ENCODE assay signal across 8 cellular contexts in genomic region chr6:17988422-17988944, GRCh38. TPM values are rescaled to one million over a fixed set of nuclear protein-coding genes. Genes with fewer than 3 reads are reported as not detected.
DNase-seq lines count a peak whose midpoint lies in the region; ATAC-seq, FAIRE-seq and TF ChIP-seq lines count a peak whose summit lies in the region.

No MANE protein-coding gene starts in this region.

- H4K20me1 ChIP-seq in K562 (replicated peaks; ENCODE audit: control insufficient read depth, insufficient read depth, low read length) = no peaks in the 10 kb centered on the region
- no peaks in the 10 kb centered on the region for H4K20me1 ChIP-seq in HepG2 (ENCODE audit: insufficient read depth, low read length)

- H3K4me3 ChIP-seq in K562 (peak overlapping the region; percentile 65), HepG2 (replicated peaks in 1 of 3; ENCODE audit: insufficient read depth in 1 of 3, low read depth in 2 of 3, low read length in 3 of 3) (peak overlapping the region; percentile 80 to 99 (median 90)), tibial artery (peak overlapping the region; percentile 59 to 91)

- BruUV-seq in K562 (replicated peaks; lab: Mats Ljungman, UMichigan) (TSS peak; percentile 86), HepG2 (replicated peaks; lab: Mats Ljungman, UMichigan) (no TSS peak)

- WGBS in K562 (ENCODE audit: insufficient coverage, low coverage, missing lambda C conversion rate) = 89% methylated on average over 20 of the region's 20 CpGs
- 5% methylated on average over 20 of the region's 20 CpGs for WGBS in HepG2 (ENCODE audit: low lambda C conversion rate)

- H3K9me1 ChIP-seq in K562 (ENCODE audit: control insufficient read depth, insufficient read depth, low read length) = no peaks in the 10 kb centered on the region

- CTCF ChIA-PET in K562 (lab: Yijun Ruan, JAX; ENCODE audit: low intra/inter-chr PET ratio) = no interaction called here
- CTCF ChIA-PET in HepG2 (lab: Yijun Ruan, JAX; ENCODE audit: low intra/inter-chr PET ratio, low total read pairs) = no interaction called here

- no peak overlapping the region for H3K27ac Mint-ChIP-seq in T-helper 2 cell treated with Interferon-gamma antibody and Interleukin-4, amounts not matched to agents 5 μg/mL and 100 μg/mL, for 36 hours

- H3K79me2 ChIP-seq in K562 (ENCODE audit: control insufficient read depth, insufficient read depth, low read length) (peaks cover 48% of the 10 kb centered on the region), HepG2 (ENCODE audit: insufficient read depth, low read length) (peaks cover 33% of the 10 kb centered on the region)

- no peak for TF ChIP-seq EP300 in K562 (IDR thresholded peaks at IDR 0.05; ENCODE audit: low read length)
- no peak for TF ChIP-seq EP300 in HepG2 (IDR thresholded peaks at IDR 0.05; ENCODE audit: low read depth in 2 of 2, low read length in 2 of 2)
- no peak for TF ChIP-seq EP300 in HepG2 (CRISPR knock-in tag; IDR thresholded peaks at IDR 0.05; ENCODE audit: borderline replicate concordance)

- no peaks in the 10 kb centered on the region for H3K36me3 Mint-ChIP-seq in T-helper 2 cell treated with Interferon-gamma antibody and Interleukin-4, amounts not matched to agents 5 μg/mL and 100 μg/mL, for 36 hours (ENCODE audit: low read depth)

- peaks cover 7% of the 10 kb centered on the region for H3K4me1 Mint-ChIP-seq in T-helper 2 cell treated with Interferon-gamma antibody and Interleukin-4, amounts not matched to agents 5 μg/mL and 100 μg/mL, for 36 hours (ENCODE audit: low read depth)

- H3K9me3 Mint-ChIP-seq in T-helper 2 cell treated with Interferon-gamma antibody and Interleukin-4, amounts not matched to agents 5 μg/mL and 100 μg/mL, for 36 hours = no peaks in the 10 kb centered on the region

- no peaks in the 10 kb centered on the region for H3K9me3 ChIP-seq in K562 (replicated peaks; ENCODE audit: control insufficient read depth, insufficient read depth, low read depth, low read length)
- H3K9me3 ChIP-seq in HepG2 (ENCODE audit: low read length) = no peaks in the 10 kb centered on the region
- H3K9me3 ChIP-seq in tibial artery = no peaks in the 10 kb centered on the region

- intact Hi-C loops in K562 (cut with micrococcal nuclease) (loop anchor here (5.0 to 10.0 kb wide), 4 partner anchors 81 to 284 kb away; partner anchors contain the start of gene NUP153), HepG2 (cut with micrococcal nuclease; ENCODE audit: unreplicated experiment) (loop anchor here (1.0 to 10.0 kb wide), 3 partner anchors 111 to 171 kb away; partner anchors contain the start of genes KDM1B and TPMT), tibial artery (cut with DNase I; ENCODE audit: low total_unique reads) (loop anchor here (5.0 to 10.0 kb wide), 4 partner anchors 54 to 134 kb away; partner anchors contain the start of gene NHLRC1)

- peak overlapping the region; percentile 89 for H2AFZ ChIP-seq in K562 (ENCODE audit: low read depth, low read length)
- H2AFZ ChIP-seq in HepG2 (ENCODE audit: low read length) = peak overlapping the region; percentile 96

- TF ChIP-seq POLR2A in K562 (conservative IDR thresholded peaks at IDR 0.05) (no peak), HepG2 (IDR thresholded peaks at IDR 0.05; ENCODE audit: insufficient read depth in 1 of 2, low read depth in 2 of 2, low read length in 2 of 2) (no peak), GM12891 (IDR thresholded peaks at IDR 0.05; ENCODE audit: low read depth, low read length) (no peak)

- H3K27me3 Mint-ChIP-seq in T-helper 2 cell treated with Interferon-gamma antibody and Interleukin-4, amounts not matched to agents 5 μg/mL and 100 μg/mL, for 36 hours (ENCODE audit: low read depth) = peaks cover 64% of the 10 kb centered on the region

- TF ChIP-seq RAD21 in K562 (CRISPR knock-in tag; conservative IDR thresholded peaks at IDR 0.05 in 1 of 2, IDR thresholded peaks at IDR 0.05 in 1 of 2) (no peak), HepG2 (CRISPR knock-in tag; IDR thresholded peaks at IDR 0.05) (no peak)

- H3K4me1 ChIP-seq in K562 (replicated peaks in 1 of 2; ENCODE audit: control insufficient read depth in 2 of 2, insufficient read depth in 2 of 2, low read length in 2 of 2) = peaks cover 12 to 20% of the 10 kb centered on the region in 2 experiments; a peak in 4 of 5 replicates
- H3K4me1 ChIP-seq in HepG2 (ENCODE audit: insufficient read depth, low read length) = peaks cover 46% of the 10 kb centered on the region
- H3K4me1 ChIP-seq in tibial artery = peaks cover 0 to 33% (median 20%) of the 10 kb centered on the region in 4 donors

- H3K4me2 ChIP-seq in K562 (ENCODE audit: insufficient read depth, low read length) (peak overlapping the region; percentile 92), HepG2 (ENCODE audit: low read depth, low read length) (peak overlapping the region; percentile 97)

- POLR2A ChIA-PET in K562 (lab: Yijun Ruan, JAX) = interaction anchor here (0.6 to 4.4 kb wide), 5 partner anchors 14 to 114 kb away, joined by 3 to 22 read pairs (median 4); no protein-coding TSS in a partner anchor
- POLR2A ChIA-PET in HepG2 (lab: Yijun Ruan, JAX) = interaction anchor here (1.7 kb wide), 1 partner anchor 46 kb away, joined by 4 read pairs; no protein-coding TSS in a partner anchor

- DNase-seq in T-helper 2 cell treated with Interferon-gamma antibody and Interleukin-4, amounts not matched to agents 5 μg/mL and 100 μg/mL, for 36 hours (ENCODE audit: low spot score) = no peak
- no peak for DNase-seq in T-helper 2 cell
- no peak for DNase-seq in K562 (ENCODE audit: extremely low read depth in 1 of 4, low spot score in 3 of 4)
- peak; percentile 16 for DNase-seq in HepG2 (ENCODE audit: low spot score)
- DNase-seq in tibial artery = no peak
- no peak for DNase-seq in GM12891 (ENCODE audit: insufficient read length, low spot score)
- no peak for DNase-seq in SKM-1 treated with dmso at 0.1 percent for 144 hours (lab: John Stamatoyannopoulos, UW; ENCODE audit: unreplicated experiment)

- H3K27me3 ChIP-seq in K562 (ENCODE audit: control insufficient read depth in 2 of 2, insufficient read depth in 2 of 2, low read length in 2 of 2) = no peaks in the 10 kb centered on the region
- no peaks in the 10 kb centered on the region; a peak in 1 of 5 replicates for H3K27me3 ChIP-seq in HepG2 (ENCODE audit: control insufficient read depth in 1 of 2, insufficient read depth in 2 of 2, low read length in 2 of 2)
- no peaks in the 10 kb centered on the region for H3K27me3 ChIP-seq in tibial artery

- ATAC-seq in K562 (no peak), HepG2 (peak; percentile 36), GM18519 (IDR thresholded peaks at IDR 0.05; ENCODE audit: low FRiP score, unreplicated experiment) (no peak)

- TF ChIP-seq CTCF in K562 (IDR thresholded peaks at IDR 0.05 in 2 of 3, conservative IDR thresholded peaks at IDR 0.05 in 1 of 3; ENCODE audit: insufficient read depth in 2 of 3, low read depth in 1 of 3, low read length in 3 of 3) (no peak), HepG2 (CRISPR knock-in tag; IDR thresholded peaks at IDR 0.05) (no peak), tibial artery (IDR thresholded peaks at IDR 0.05) (no peak)

- in situ Hi-C loops in K562 (cut with MboI) (no loop called here), HepG2 (cut with HindIII; ENCODE audit: extremely low pct_ligation_motif_present, low pct_unique_long_range_greater_than_20kb) (loop anchor here (5.0 kb wide), 1 partner anchor 134 kb away; the partner anchor contains the start of gene NHLRC1)

- peak overlapping the region; percentile 87 for H3K4me3 Mint-ChIP-seq in T-helper 2 cell treated with Interferon-gamma antibody and Interleukin-4, amounts not matched to agents 5 μg/mL and 100 μg/mL, for 36 hours

- FAIRE-seq in K562 (lab: Jason Lieb, UNC) (no peak), HepG2 (lab: Jason Lieb, UNC) (peak; percentile 46), GM12891 (lab: Jason Lieb, UNC) (no peak)

- H3K36me3 ChIP-seq in K562 (ENCODE audit: control insufficient read depth, insufficient read depth, low read length) (peaks cover 11% of the 10 kb centered on the region; the same call in 1 of the 3 replicates), HepG2 (replicated peaks in 1 of 2; ENCODE audit: control insufficient read depth in 1 of 2, insufficient read depth in 2 of 2, low read length in 2 of 2) (peaks cover 1 to 6% of the 10 kb centered on the region in 2 experiments; a peak in 3 of 5 replicates), tibial artery (peaks cover 0 to 4% (median 0%) of the 10 kb centered on the region in 3 donors)

- H3K9ac ChIP-seq in K562 (ENCODE audit: insufficient read depth in 1 of 2, low read depth in 2 of 2, low read length in 2 of 2) (peak overlapping the region; percentile 73 to 94), HepG2 (ENCODE audit: insufficient read depth, low read depth, low read length) (peak overlapping the region; percentile 86)

- H3K27ac ChIP-seq in K562 (ENCODE audit: extremely low read depth, low read depth, low read length) = peak overlapping the region; percentile 79
- peak overlapping the region; percentile 88 for H3K27ac ChIP-seq in HepG2 (ENCODE audit: extremely low read length, insufficient read depth, low read length)
- H3K27ac ChIP-seq in tibial artery = peak overlapping the region; percentile 88 to 95

RNA-seq across cellular contexts. Expression of gene KIF13A, which starts 1.0 kb away (rescaled TPM):
- total RNA-seq in K562 (2011; cell fraction: chromatin; rRNA removed; ENCODE audit: low replicate concordance) = 104 and 140 TPM in 2 replicates
- total RNA-seq in K562 (2011; cell fraction: nucleolus; rRNA removed) = 46.7 and 52.6 TPM in 2 replicates
- 47.2 and 119 TPM in 2 replicates for total RNA-seq in K562 (2011; cell fraction: nucleoplasm; rRNA removed)
- total RNA-seq in K562 (2014; rRNA removed) = 21.0 and 30.1 TPM in 2 replicates
- total RNA-seq in K562 (2014; rRNA removed; fragmentation: Illumina TruSeq; extraction: Trizol) = 37.5 and 39.3 TPM in 2 replicates
- 43.2 and 44.3 TPM in 2 replicates for total RNA-seq in K562 (2015; rRNA removed; fragmentation: Illumina TruSeq; extraction: Trizol)
- 30.1 and 33.8 TPM in 2 replicates for total RNA-seq in K562 (2021)
- polyA plus RNA-seq in K562 (2011; rRNA removed) = 29.5 and 31.8 TPM in 2 replicates
- 15.8 and 22.8 TPM in 2 replicates for polyA plus RNA-seq in K562 (2011; cell fraction: cytosol; rRNA removed)
- 33.0 and 34.3 TPM in 2 replicates for polyA plus RNA-seq in K562 (2011; cell fraction: nucleus; rRNA removed)
- polyA plus RNA-seq in K562 (2012) = 25.3 and 25.9 TPM in 2 replicates
- 28.2 and 29.7 TPM in 2 replicates for polyA plus RNA-seq in K562 (2014; fragmentation: Illumina TruSeq; extraction: Trizol)
- polyA plus RNA-seq in K562 (2014; fragmentation: Nextera tagmentation; extraction: Ambion mirVana) = 1 to 10 TPM; 3.6 to 4.3 TPM
- polyA plus RNA-seq in K562 (2014; rRNA removed) = 22.5 and 22.6 TPM in 2 replicates
- polyA minus RNA-seq in K562 (2011; rRNA and poly(A)+ RNA removed) = 58.2 and 66.9 TPM in 2 replicates
- 27.8 and 31.0 TPM in 2 replicates for polyA minus RNA-seq in K562 (2011; cell fraction: cytosol; rRNA and poly(A)+ RNA removed)
- polyA minus RNA-seq in K562 (2011; cell fraction: nucleus; rRNA and poly(A)+ RNA removed) = 52.9 and 92.3 TPM in 2 replicates
- 37.2 and 48.3 TPM in 2 replicates for total RNA-seq in HepG2 (2016; rRNA removed; fragmentation: Illumina TruSeq; extraction: Trizol)
- 12.1 and 13.7 TPM in 2 replicates for total RNA-seq in HepG2 (2016; cell fraction: cytosol; rRNA removed; fragmentation: Illumina TruSeq; extraction: Trizol; ENCODE audit: low read depth)
- total RNA-seq in HepG2 (2016; cell fraction: insoluble cytoplasmic fraction; rRNA removed; fragmentation: Illumina TruSeq; extraction: Trizol) = 35.4 and 47.0 TPM in 2 replicates
- total RNA-seq in HepG2 (2016; cell fraction: membrane; rRNA removed; fragmentation: Illumina TruSeq; extraction: Trizol) = 23.2 and 29.0 TPM in 2 replicates
- total RNA-seq in HepG2 (2016; cell fraction: nucleus; rRNA removed; fragmentation: Illumina TruSeq; extraction: Trizol) = 37.1 and 42.5 TPM in 2 replicates
- 19.5 and 21.1 TPM in 2 replicates for polyA plus RNA-seq in HepG2 (2011; rRNA removed)
- polyA plus RNA-seq in HepG2 (2011; cell fraction: cytosol; rRNA removed) = 14.7 and 19.5 TPM in 2 replicates
- polyA plus RNA-seq in HepG2 (2011; cell fraction: nucleus; rRNA removed) = 16.8 and 17.7 TPM in 2 replicates
- 17.5 and 22.9 TPM in 2 replicates for polyA plus RNA-seq in HepG2 (2012)
- polyA plus RNA-seq in HepG2 (2016; cell fraction: cytosol; fragmentation: Illumina TruSeq; extraction: Trizol; ENCODE audit: low read depth) = 12.4 and 13.8 TPM in 2 replicates
- 33.5 and 35.2 TPM in 2 replicates for polyA plus RNA-seq in HepG2 (2016; cell fraction: insoluble cytoplasmic fraction; fragmentation: Illumina TruSeq; extraction: Trizol; ENCODE audit: low read depth)
- 17.4 and 21.2 TPM in 2 replicates for polyA plus RNA-seq in HepG2 (2016; cell fraction: membrane; fragmentation: Illumina TruSeq; extraction: Trizol; ENCODE audit: low read depth)
- polyA plus RNA-seq in HepG2 (2016; cell fraction: nucleus; fragmentation: Illumina TruSeq; extraction: Trizol; ENCODE audit: insufficient read depth, low read depth) = 32.6 and 33.2 TPM in 2 replicates
- 22.0 and 49.6 TPM in 2 replicates for polyA minus RNA-seq in HepG2 (2011; rRNA and poly(A)+ RNA removed; ENCODE audit: low replicate concordance)
- polyA minus RNA-seq in HepG2 (2011; cell fraction: cytosol; rRNA and poly(A)+ RNA removed) = 22.4 TPM in 2 replicates
- 55.1 and 57.9 TPM in 2 replicates for polyA minus RNA-seq in HepG2 (2011; cell fraction: nucleus; rRNA and poly(A)+ RNA removed)
- 0.69 TPM for polyA plus RNA-seq in GM12891 (2012; ENCODE audit: low read depth, missing spikeins)
